In the genomic region with DNA sequence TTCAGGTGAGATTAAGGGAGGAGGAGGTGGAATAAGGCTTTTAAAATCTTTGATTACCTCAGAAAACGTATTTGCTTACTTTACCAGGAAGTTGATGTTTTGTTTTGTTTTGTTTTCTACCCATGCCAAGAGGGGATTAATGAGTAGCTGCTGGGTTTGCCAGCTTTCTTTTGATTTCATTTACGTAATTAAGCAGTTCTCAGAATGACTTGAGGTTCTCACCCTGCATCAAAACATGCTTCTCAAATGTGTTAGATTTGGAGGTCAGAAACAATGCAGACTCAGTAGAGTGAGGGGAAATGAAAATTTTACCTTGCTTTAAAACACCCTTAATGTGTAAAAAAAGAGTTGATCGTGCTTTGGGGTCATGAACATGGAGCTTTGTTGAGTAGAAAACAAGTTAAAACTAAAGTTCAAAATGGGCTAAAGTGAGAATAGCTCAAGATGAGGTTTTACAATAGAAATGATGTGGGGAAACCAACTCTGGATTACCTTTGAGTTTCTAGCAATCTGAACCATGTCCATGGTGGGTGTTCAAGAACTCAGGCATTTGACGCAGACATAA, we compare ENCODE assay signal across 35 cellular contexts.
A peak's percentile ranks its signal among the peaks of the same experiment; 100 is the strongest.
DNase-seq lines count a peak whose midpoint lies in the region; ATAC-seq and TF ChIP-seq lines count a peak whose summit lies in the region.
"Had no signal": no experiment of that assay in that cellular context is flagged by ENCODE, and none has a peak within 500 bp of the region (broad histone marks: within the 10 kb centered on the region; RNA-seq: fewer than 3 reads in every experiment).

No MANE protein-coding gene starts in this region.

- TF ChIP-seq CTCF in GM13977 (IDR thresholded peaks at IDR 0.05; ENCODE audit: extremely low read depth, insufficient read depth, missing control alignments) = no peak
- TF ChIP-seq CTCF in left lung (IDR thresholded peaks at IDR 0.05) = no peak
- no peak for TF ChIP-seq CTCF in body of pancreas (IDR thresholded peaks at IDR 0.05)

- H4K20me1 ChIP-seq in BLaER1 treated with 17β-estradiol and CSF1 and Interleukin-3, amounts not matched to agents 10 nM and 100 nM = no peaks in the 10 kb centered on the region

- peak; percentile 24 for DNase-seq in GM13977 (ENCODE audit: low spot score)
- DNase-seq in left lung = no peak
- DNase-seq in T-helper 2 cell treated with Interferon-gamma antibody and Interleukin-4, amounts not matched to agents 5 μg/mL and 100 μg/mL, for 36 hours (ENCODE audit: low spot score) = no peak
- DNase-seq in body of pancreas = no peak
- DNase-seq: ACHN; activated CD4-positive, CD25-positive, alpha-beta regulatory T cell; activated naive CD4-positive, alpha-beta T cell treated with anti-CD3 and anti-CD28 coated beads, Interleukin-2, amount 10 ng/mL, durations not matched to agents 7 days and 5 days; BE2C; cerebellar nuclear complex; dermis blood vessel endothelial cell; DMS153; islet precursor cell; MV-4-11; naive B cell; NCI-H146; NCI-H446; NCI-H774; nucleus accumbens; Right ventricle myocardium superior; stimulated activated CD4-positive, alpha-beta T cell treated with anti-CD3 and anti-CD28 coated beads, Interleukin-4, amount 100 ng/mL, for 1 hour; thyroid gland had no signal

- ATAC-seq in HG03108 (IDR thresholded peaks at IDR 0.05; ENCODE audit: unreplicated experiment) = peak; percentile 60
- no peak for ATAC-seq in left lung
- no peak for ATAC-seq in HG02642 (IDR thresholded peaks at IDR 0.05; ENCODE audit: poor library complexity, unreplicated experiment)
- ATAC-seq in body of pancreas = no peak
- ATAC-seq: esophagus mucosa, Panc1, SK-N-SH treated with all-trans-retinoic acid at 6 μM for 48 hours had no signal

- H3K27me3 Mint-ChIP-seq in T-helper 2 cell treated with Interferon-gamma antibody and Interleukin-4, amounts not matched to agents 5 μg/mL and 100 μg/mL, for 36 hours (ENCODE audit: low read depth) = no peaks in the 10 kb centered on the region
- H3K27me3 Mint-ChIP-seq: activated naive CD4-positive, alpha-beta T cell treated with anti-CD3 and anti-CD28 coated beads, Interleukin-2, amount 10 ng/mL, durations not matched to agents 7 days and 5 days; brain; IgD-negative memory B cell; naive B cell had no signal

- H3K36me3 ChIP-seq in BLaER1 treated with 17β-estradiol and CSF1 and Interleukin-3, amounts not matched to agents 10 nM and 100 nM = peaks cover 0 to 96% (median 56%) of the 10 kb centered on the region in 11 experiments; a peak in 15 of 22 replicates
- H3K36me3 ChIP-seq in left lung (no peaks in the 10 kb centered on the region), body of pancreas (replicated peaks in 1 of 2; ENCODE audit: insufficient read depth in 1 of 2, low read depth in 2 of 2) (no peaks in the 10 kb centered on the region)
- H3K36me3 ChIP-seq: HAP-1, sigmoid colon, thyroid gland had no signal

- peak overlapping the region in 7 of 11 experiments; percentile 60 to 88 (median 82); a peak in 9 of 22 replicates for H3K4me2 ChIP-seq in BLaER1 treated with 17β-estradiol and CSF1 and Interleukin-3, amounts not matched to agents 10 nM and 100 nM

- H3K4me3 Mint-ChIP-seq in T-helper 2 cell treated with Interferon-gamma antibody and Interleukin-4, amounts not matched to agents 5 μg/mL and 100 μg/mL, for 36 hours = no peak overlapping the region
- H3K4me3 Mint-ChIP-seq: activated naive CD4-positive, alpha-beta T cell treated with anti-CD3 and anti-CD28 coated beads, Interleukin-2, amount 10 ng/mL, durations not matched to agents 7 days and 5 days; activated T-helper 1 cell treated with anti-CD3 and anti-CD28 coated beads, Interleukin-12 subunit alpha, Interleukin-12 subunit beta, Interleukin-2, Interleukin-4 antibody, amounts not matched to agents 30 ng/mL and 10 ng/mL and 1 ng/mL, durations not matched to agents 14 hours and 24 hours and 36 hours; brain; IgD-negative memory B cell; mesothelial cell of epicardium; T-helper 1 cell treated with Interleukin-12 subunit alpha and Interleukin-12 subunit beta and Interleukin-4 antibody, amounts not matched to agents 30 μg/mL and 1 μg/mL, for 36 hours had no signal

- no peaks in the 10 kb centered on the region for H3K9me3 ChIP-seq in BLaER1 treated with 17β-estradiol and CSF1 and Interleukin-3, amounts not matched to agents 10 nM and 100 nM (replicated peaks in 1 of 11)
- H3K9me3 ChIP-seq in left lung (no peaks in the 10 kb centered on the region), body of pancreas (no peaks in the 10 kb centered on the region)
- H3K9me3 ChIP-seq: BE2C, HAP-1, sigmoid colon, thyroid gland had no signal

- intact Hi-C loops in left lung (cut with DNase I) = loop anchor here in 1 of 2 donors (10.0 kb wide), 1 partner anchor 195 kb away; no protein-coding TSS in a partner anchor
- intact Hi-C loops in body of pancreas (cut with DNase I) = no loop called here

- H3K27ac ChIP-seq in BLaER1 treated with 17β-estradiol and CSF1 and Interleukin-3, amounts not matched to agents 10 nM and 100 nM = peak overlapping the region in 8 of 11 experiments; percentile 77 to 92 (median 88); a peak in 11 of 22 replicates
- peak overlapping the region; percentile 2 to 33 for H3K27ac ChIP-seq in left lung
- no peak overlapping the region for H3K27ac ChIP-seq in body of pancreas
- H3K27ac ChIP-seq: sigmoid colon, thyroid gland had no signal

- 71 to 77% methylated on average over 4 of the region's 4 CpGs for WGBS in body of pancreas, 2 donors

- in situ Hi-C loops in GM13977 (cut with MboI; ENCODE audit: low pct_unique_long_range_greater_than_20kb, low sequenced_read_pairs, unreplicated experiment) = no loop called here

- H3K9me3 Mint-ChIP-seq in T-helper 2 cell treated with Interferon-gamma antibody and Interleukin-4, amounts not matched to agents 5 μg/mL and 100 μg/mL, for 36 hours = no peaks in the 10 kb centered on the region
- H3K9me3 Mint-ChIP-seq: activated naive CD4-positive, alpha-beta T cell treated with anti-CD3 and anti-CD28 coated beads, Interleukin-2, amount 10 ng/mL, durations not matched to agents 7 days and 5 days; activated T-helper 1 cell treated with anti-CD3 and anti-CD28 coated beads, Interleukin-12 subunit alpha, Interleukin-12 subunit beta, Interleukin-2, Interleukin-4 antibody, amounts not matched to agents 30 ng/mL and 10 ng/mL and 1 ng/mL, durations not matched to agents 14 hours and 24 hours and 36 hours; brain; IgD-negative memory B cell; mesothelial cell of epicardium; naive B cell; T-helper 1 cell treated with Interleukin-12 subunit alpha and Interleukin-12 subunit beta and Interleukin-4 antibody, amounts not matched to agents 30 μg/mL and 1 μg/mL, for 36 hours had no signal

- H3K9ac ChIP-seq in BLaER1 treated with 17β-estradiol and CSF1 and Interleukin-3, amounts not matched to agents 10 nM and 100 nM = no peak overlapping the region

- no peak overlapping the region for H3K27ac Mint-ChIP-seq in T-helper 2 cell treated with Interferon-gamma antibody and Interleukin-4, amounts not matched to agents 5 μg/mL and 100 μg/mL, for 36 hours
- H3K27ac Mint-ChIP-seq: activated naive CD4-positive, alpha-beta T cell treated with anti-CD3 and anti-CD28 coated beads, Interleukin-2, amount 10 ng/mL, durations not matched to agents 7 days and 5 days; activated T-helper 1 cell treated with anti-CD3 and anti-CD28 coated beads, Interleukin-12 subunit alpha, Interleukin-12 subunit beta, Interleukin-2, Interleukin-4 antibody, amounts not matched to agents 30 ng/mL and 10 ng/mL and 1 ng/mL, durations not matched to agents 14 hours and 24 hours and 36 hours; mesothelial cell of epicardium; progenitor cell of endocrine pancreas; T-helper 1 cell treated with Interleukin-12 subunit alpha and Interleukin-12 subunit beta and Interleukin-4 antibody, amounts not matched to agents 30 μg/mL and 1 μg/mL, for 36 hours had no signal

- peaks cover 18% of the 10 kb centered on the region for H3K4me1 Mint-ChIP-seq in T-helper 2 cell treated with Interferon-gamma antibody and Interleukin-4, amounts not matched to agents 5 μg/mL and 100 μg/mL, for 36 hours (ENCODE audit: low read depth)
- H3K4me1 Mint-ChIP-seq: mesothelial cell of epicardium had no signal

- no peaks in the 10 kb centered on the region for H3K27me3 ChIP-seq in BLaER1 treated with 17β-estradiol and CSF1 and Interleukin-3, amounts not matched to agents 10 nM and 100 nM
- no peaks in the 10 kb centered on the region for H3K27me3 ChIP-seq in left lung
- H3K27me3 ChIP-seq in body of pancreas = no peaks in the 10 kb centered on the region
- H3K27me3 ChIP-seq: BE2C, sigmoid colon, thyroid gland had no signal

- peaks cover 2% of the 10 kb centered on the region for H3K36me3 Mint-ChIP-seq in T-helper 2 cell treated with Interferon-gamma antibody and Interleukin-4, amounts not matched to agents 5 μg/mL and 100 μg/mL, for 36 hours (ENCODE audit: low read depth)
- H3K36me3 Mint-ChIP-seq: activated naive CD4-positive, alpha-beta T cell treated with anti-CD3 and anti-CD28 coated beads, Interleukin-2, amount 10 ng/mL, durations not matched to agents 7 days and 5 days; brain; mesothelial cell of epicardium had no signal

- TF ChIP-seq POLR2A in body of pancreas (IDR thresholded peaks at IDR 0.05) = no peak

- no peak overlapping the region for H3K4me3 ChIP-seq in BLaER1 treated with 17β-estradiol and CSF1 and Interleukin-3, amounts not matched to agents 10 nM and 100 nM
- H3K4me3 ChIP-seq in left lung (no peak overlapping the region), body of pancreas (no peak overlapping the region)
- H3K4me3 ChIP-seq: HAP-1, sigmoid colon, thyroid gland had no signal

- H3K4me1 ChIP-seq in BLaER1 treated with 17β-estradiol and CSF1 and Interleukin-3, amounts not matched to agents 10 nM and 100 nM = peaks cover 32 to 98% (median 53%) of the 10 kb centered on the region in 10 experiments
- H3K4me1 ChIP-seq in left lung = peaks cover 7 to 45% of the 10 kb centered on the region in 2 donors
- H3K4me1 ChIP-seq in body of pancreas = no peaks in the 10 kb centered on the region
- H3K4me1 ChIP-seq: BE2C, HAP-1, thyroid gland had no signal

Comparison
In these comparisons a context has a peak if more than half of its experiments do, and no peak if none do; other contexts are left out.
1. H3K27ac ChIP-seq: peak in BLaER1 treated with 17β-estradiol and CSF1 and Interleukin-3, amounts not matched to agents 10 nM and 100 nM (8 of 11) and left lung (2 of 2); none in body of pancreas (0 of 4).